Comparison of ENCODE assay signal across 8 cellular contexts in genomic region chrX:46325312-46325877, GRCh38.
A peak's percentile ranks its signal among the peaks of the same experiment; 100 is the strongest.
DNase-seq lines count a peak whose midpoint lies in the region; ATAC-seq and TF ChIP-seq lines count a peak whose summit lies in the region.

No MANE protein-coding gene starts in this region.

- H3K4me2 ChIP-seq in SK-N-SH, result peak overlapping the region; percentile 67; the same call in 1 of the 2 replicates

- DNase-seq in COLO829 (ENCODE audit: low spot score) (peak; percentile 66), SK-N-SH (no peak), coronary artery (ENCODE audit: low spot score) (no peak), retinal pigment epithelial cell (ENCODE audit: low read depth) (peak; percentile 78), NCI-H774 (lab: John Stamatoyannopoulos, UW) (no peak), NCI-H510A treated with DMSO at 0.1 percent for 48 hours (lab: John Stamatoyannopoulos, UW) (no peak), lower leg skin (ENCODE audit: low spot score in 2 of 2) (no peak)
- no peak for DNase-seq in naive thymus-derived CD8-positive, alpha-beta T cell

- TF ChIP-seq RAD21 in SK-N-SH (IDR thresholded peaks at IDR 0.05; ENCODE audit: low read length), result no peak

- H3K4me1 ChIP-seq in SK-N-SH (ENCODE audit: control insufficient read depth in 1 of 2, insufficient read depth in 2 of 2, low read depth in 1 of 2, low read length in 1 of 2), result peaks cover 0 to 46% of the 10 kb centered on the region in 2 experiments; a peak in 2 of 4 replicates

- no peak overlapping the region for H2AFZ ChIP-seq in SK-N-SH (ENCODE audit: low read depth)

- peak overlapping the region; percentile 86; the same call in 1 of the 2 replicates for H3K9ac ChIP-seq in SK-N-SH

- peaks cover 12% of the 10 kb centered on the region; the same call in 1 of the 2 replicates for H3K79me2 ChIP-seq in SK-N-SH (ENCODE audit: insufficient read depth)

- H3K36me3 ChIP-seq in SK-N-SH (replicated peaks in 1 of 2; ENCODE audit: control insufficient read depth in 1 of 2, insufficient read depth in 2 of 2, low read length in 1 of 2), result peaks cover 0 to 4% of the 10 kb centered on the region in 2 experiments

- ATAC-seq in naive thymus-derived CD8-positive, alpha-beta T cell, result no peak

- intact Hi-C loops in lower leg skin (cut with DNase I; ENCODE audit: low total_unique reads), result no loop called here

- no peaks in the 10 kb centered on the region for H3K27me3 Mint-ChIP-seq in naive thymus-derived CD8-positive, alpha-beta T cell

- no peaks in the 10 kb centered on the region for H3K9me3 ChIP-seq in SK-N-SH

- POLR2A ChIA-PET in SK-N-SH (lab: Yijun Ruan, JAX), result no interaction called here
- POLR2A ChIA-PET in naive thymus-derived CD8-positive, alpha-beta T cell (lab: Charles Lee), result no interaction called here

- peak overlapping the region; percentile 77 to 88; a peak in 3 of 4 replicates for H3K27ac ChIP-seq in SK-N-SH (ENCODE audit: low read depth in 2 of 2, low read length in 1 of 2)
- peak overlapping the region; percentile 66 to 80 for H3K27ac ChIP-seq in coronary artery

- no peaks in the 10 kb centered on the region for H4K20me1 ChIP-seq in SK-N-SH (ENCODE audit: insufficient read depth)

- H3K4me3 Mint-ChIP-seq in naive thymus-derived CD8-positive, alpha-beta T cell, result no peak overlapping the region

- no peak for TF ChIP-seq POLR2A in lower leg skin (IDR thresholded peaks at IDR 0.05)

- H3K9me2 ChIP-seq in SK-N-SH, result no peaks in the 10 kb centered on the region

- no peaks in the 10 kb centered on the region for H3K27me3 ChIP-seq in SK-N-SH (ENCODE audit: insufficient read depth)

- TF ChIP-seq CTCF in SK-N-SH (IDR thresholded peaks at IDR 0.05) (no peak), coronary artery (IDR thresholded peaks at IDR 0.05) (no peak), retinal pigment epithelial cell (conservative IDR thresholded peaks at IDR 0.05; ENCODE audit: low read depth, low read length) (no peak), lower leg skin (IDR thresholded peaks at IDR 0.05) (no peak)

- no peaks in the 10 kb centered on the region for H3K9me3 Mint-ChIP-seq in naive thymus-derived CD8-positive, alpha-beta T cell

- peak overlapping the region in 4 of 10 donors; percentile 19 to 29 (median 24) for H3K27ac Mint-ChIP-seq in naive thymus-derived CD8-positive, alpha-beta T cell

- peaks cover 27% of the 10 kb centered on the region for H3F3A ChIP-seq in SK-N-SH (replicated peaks; ENCODE audit: insufficient read depth)

- H3K4me3 ChIP-seq in SK-N-SH (ENCODE audit: low read depth in 2 of 2, low read length in 1 of 2) (peak overlapping the region in 1 of 2 experiments; percentile 28; a peak in 3 of 4 replicates), coronary artery (no peak overlapping the region), retinal pigment epithelial cell (ENCODE audit: low read length) (no peak overlapping the region), lower leg skin (ENCODE audit: low read depth, poor library complexity, severe bottlenecking) (no peak overlapping the region)

- 0% methylated on average over 5 of the region's 5 CpGs for WGBS in SK-N-SH (ENCODE audit: low lambda C conversion rate)
- WGBS in lower leg skin, 2 donors, result 34 to 41% methylated on average over 4 to 5 of the region's 5 CpGs

- TF ChIP-seq EP300 in SK-N-SH (IDR thresholded peaks at IDR 0.05; ENCODE audit: borderline replicate concordance in 1 of 2, low read depth in 1 of 2, low read length in 1 of 2), result peak in 1 of 2 experiments; percentile 89; a peak in 2 of 4 replicates

- CTCF ChIA-PET in SK-N-SH (lab: Yijun Ruan, JAX), result no interaction called here

- no peaks in the 10 kb centered on the region for H3K36me3 Mint-ChIP-seq in naive thymus-derived CD8-positive, alpha-beta T cell

- peaks cover 8 to 21% (median 17%) of the 10 kb centered on the region in 4 donors for H3K4me1 Mint-ChIP-seq in naive thymus-derived CD8-positive, alpha-beta T cell

TF ChIP-seq in SK-N-SH, 30 proteins besides CTCF, POLR2A, EP300 and RAD21 (continues in another document):
- TF ChIP-seq REST (IDR thresholded peaks at IDR 0.05; ENCODE audit: low read depth, low read length) (0 out of 2 replicates have a peak, but pooled peaks have one; percentile 14), PBX3 (IDR thresholded peaks at IDR 0.05) (peak; percentile 84), FOXJ3 (CRISPR knock-in tag; IDR thresholded peaks at IDR 0.05) (no peak), FOXM1 (IDR thresholded peaks at IDR 0.05; ENCODE audit: low read depth) (0 out of 2 replicates have a peak, but pooled peaks have one; percentile 49), FOSL2 (IDR thresholded peaks at IDR 0.05; ENCODE audit: borderline replicate concordance, low read depth) (peak; percentile 92), GATA2 (CRISPR knock-in tag; IDR thresholded peaks at IDR 0.05) (no peak), EZH2phosphoT487 (IDR thresholded peaks at IDR 0.05; ENCODE audit: borderline replicate concordance, low read depth) (no peak), MEF2A (IDR thresholded peaks at IDR 0.05; ENCODE audit: borderline replicate concordance, low read depth) (peak; percentile 14; the same call in 1 of the 2 replicates), POLR2AphosphoS5 (IDR thresholded peaks at IDR 0.05; ENCODE audit: low read depth, low read length) (peak; percentile 67), GABPA (IDR thresholded peaks at IDR 0.05; ENCODE audit: low read depth) (no peak), MXI1 (IDR thresholded peaks at IDR 0.05; ENCODE audit: low read depth, low read length) (no peak), YY1 (IDR thresholded peaks at IDR 0.05; ENCODE audit: low read depth) (peak; percentile 24; the same call in 1 of the 2 replicates), IRF3 (IDR thresholded peaks at IDR 0.05; ENCODE audit: low read depth, low read length) (no peak), CHD2 (IDR thresholded peaks at IDR 0.05; ENCODE audit: low read length, partially characterized antibody) (no peak), SMC3 (IDR thresholded peaks at IDR 0.05; ENCODE audit: low read depth, low read length) (no peak), RCOR1 (IDR thresholded peaks at IDR 0.05; ENCODE audit: low read length) (no peak), TCF12 (IDR thresholded peaks at IDR 0.05) (peak; percentile 89), TEAD4 (IDR thresholded peaks at IDR 0.05; ENCODE audit: borderline replicate concordance, insufficient read depth) (peak; percentile 96), JUND (IDR thresholded peaks at IDR 0.05) (peak; percentile 83), ELF1 (IDR thresholded peaks at IDR 0.05) (no peak), USF2 (IDR thresholded peaks at IDR 0.05; ENCODE audit: borderline replicate concordance, low read depth, low read length) (no peak), RXRA (IDR thresholded peaks at IDR 0.05; ENCODE audit: borderline replicate concordance, low read depth) (peak; percentile 94)

Comparison
In these comparisons a context has a peak if more than half of its experiments do, and no peak if none do; other contexts are left out.
1. DNase-seq: peak in COLO829 (single experiment) and retinal pigment epithelial cell (single experiment); none in SK-N-SH (single experiment), coronary artery (single experiment), NCI-H774 (single experiment), naive thymus-derived CD8-positive, alpha-beta T cell (0 of 10), NCI-H510A treated with DMSO at 0.1 percent for 48 hours (single experiment) and lower leg skin (0 of 2).